Comparison of ENCODE assay signal across 8 cellular contexts in the genomic region with DNA sequence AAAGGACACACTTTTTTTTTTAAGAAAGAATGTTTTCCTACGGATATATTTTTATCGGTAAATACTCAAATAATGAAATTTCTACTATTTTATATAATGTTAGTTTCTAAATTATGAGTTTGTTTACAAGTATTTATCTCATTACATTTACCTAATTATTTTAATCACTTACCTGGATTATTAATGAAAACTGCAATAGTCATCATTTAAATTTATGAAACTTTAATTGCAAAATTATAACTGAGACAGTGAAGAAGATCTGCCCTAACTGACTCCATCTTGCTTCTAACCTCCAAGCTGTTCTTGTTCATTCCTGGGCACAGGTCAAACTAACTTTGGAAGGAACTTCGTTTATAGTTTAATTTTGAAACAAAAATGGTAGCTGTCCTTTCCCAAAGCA. TPM values are rescaled to one million over a fixed set of nuclear protein-coding genes. Genes with fewer than 3 reads are reported as not detected.
"Had no signal": no experiment of that assay in that cellular context is flagged by ENCODE, and none has a peak within 500 bp of the region (broad histone marks: within the 10 kb centered on the region; RNA-seq: fewer than 3 reads in every experiment).

No MANE protein-coding gene starts in this region.

- H3K4me3 ChIP-seq: GM23338 had no signal

- FAIRE-seq: HTR-8/SVneo had no signal

- H3K27ac Mint-ChIP-seq: GM23338 had no signal

- DNase-seq: H7, HCEC 1CT, KBM-7 had no signal

- H3K27ac ChIP-seq: KMS-11 had no signal

- H2AFZ ChIP-seq: GM23338 had no signal

- H3K9ac ChIP-seq: KMS-11 had no signal

- H3K4me3 Mint-ChIP-seq: GM23338 had no signal

- ATAC-seq: GM23338 had no signal

- H3K4me2 ChIP-seq: KMS-11 had no signal

RNA-seq across cellular contexts. Expression of gene VSTM5, which starts 25.2 kb away (rescaled TPM):
- total RNA-seq: H4, HT-29 had no signal
